ENCODE assay signal across 10 cellular contexts in the genomic region with DNA sequence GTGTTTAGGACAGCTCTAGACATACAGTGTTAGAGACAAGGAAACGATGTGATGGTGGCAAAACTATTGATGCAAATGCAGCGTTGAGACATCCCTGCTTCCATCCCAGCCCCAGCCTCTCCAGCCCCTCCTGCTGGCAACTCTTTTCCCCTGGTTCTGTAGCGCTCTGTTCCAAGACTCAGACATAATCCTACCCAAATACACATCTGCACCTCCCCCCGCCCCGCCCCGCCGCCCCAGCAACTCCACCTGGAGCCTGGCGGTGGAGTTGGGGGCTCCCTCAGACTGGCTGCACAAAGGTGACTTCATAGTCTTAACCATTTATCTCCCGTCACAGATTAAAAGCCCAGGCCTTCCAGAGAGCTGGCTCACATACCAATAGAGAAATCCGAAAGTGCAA. TPM values are rescaled to one million over a fixed set of nuclear protein-coding genes. Genes with fewer than 3 reads are reported as not detected.
DNase-seq lines count a peak whose midpoint lies in the region; ATAC-seq and TF ChIP-seq lines count a peak whose summit lies in the region.
"Had no signal": no experiment of that assay in that cellular context is flagged by ENCODE, and none has a peak within 500 bp of the region (broad histone marks: within the 10 kb centered on the region; RNA-seq: fewer than 3 reads in every experiment).

No MANE protein-coding gene starts in this region.

- peak; percentile 35 for DNase-seq in EH (ENCODE audit: low read depth)
- DNase-seq in NT2/D1 (ENCODE audit: low read depth, low spot score): peak; percentile 64
- peak; percentile 19 for DNase-seq in fibroblast of villous mesenchyme (ENCODE audit: low read depth)
- no peak for DNase-seq in osteoblast (ENCODE audit: insufficient read length, low spot score, missing footprints)
- no peak for DNase-seq in stimulated activated CD4-positive, alpha-beta T cell treated with anti-CD3 and anti-CD28 coated beads, Interleukin-4, amount 100 ng/mL, for 4 hours
- DNase-seq in SHP77 treated with DMSO at 0.1 percent for 48 hours (lab: John Stamatoyannopoulos, UW): no peak
- no peak for DNase-seq in activated CD4-positive, alpha-beta T cell treated with anti-CD3 and anti-CD28 coated beads for 1 hour
- DNase-seq: dorsolateral prefrontal cortex, OCI-M1 had no signal

- no peak for ATAC-seq in esophagus mucosa

- H3K36me3 ChIP-seq in NT2/D1 (ENCODE audit: insufficient read depth, insufficient read length, low read length): no peaks in the 10 kb centered on the region
- no peaks in the 10 kb centered on the region for H3K36me3 ChIP-seq in osteoblast (ENCODE audit: insufficient read depth, low read length)

- H3K4me2 ChIP-seq in osteoblast (ENCODE audit: insufficient read depth, low read length): no peak overlapping the region

- H3K9me3 ChIP-seq in NT2/D1 (ENCODE audit: insufficient read depth, low read length) (peaks cover 9% of the 10 kb centered on the region), osteoblast (ENCODE audit: low read depth, low read length) (no peaks in the 10 kb centered on the region)

- H4K20me1 ChIP-seq in osteoblast (ENCODE audit: insufficient read depth, low read length): no peaks in the 10 kb centered on the region

- TF ChIP-seq CTCF in fibroblast of villous mesenchyme (IDR thresholded peaks at IDR 0.05; ENCODE audit: insufficient read depth, low read depth, low read length): peak; percentile 61
- peak; percentile 47 for TF ChIP-seq CTCF in osteoblast (IDR thresholded peaks at IDR 0.05; ENCODE audit: extremely low read depth, low read depth, low read length)

- H3K4me3 ChIP-seq in NT2/D1 (ENCODE audit: insufficient read length, low read depth) (no peak overlapping the region), fibroblast of villous mesenchyme (ENCODE audit: low read depth, low read length) (no peak overlapping the region), osteoblast (ENCODE audit: insufficient read depth, low read length) (no peak overlapping the region)
- H3K4me3 ChIP-seq: dorsolateral prefrontal cortex had no signal

- H3K27me3 ChIP-seq in NT2/D1 (ENCODE audit: insufficient read depth, insufficient read length) (no peaks in the 10 kb centered on the region), osteoblast (ENCODE audit: insufficient read depth, low read length) (no peaks in the 10 kb centered on the region)
- H3K27me3 ChIP-seq: dorsolateral prefrontal cortex had no signal

- H3K79me2 ChIP-seq in osteoblast (ENCODE audit: insufficient read depth, low read length): no peaks in the 10 kb centered on the region

- no peak overlapping the region for H3K27ac ChIP-seq in osteoblast (ENCODE audit: low read depth, low read length)
- H3K27ac ChIP-seq: dorsolateral prefrontal cortex had no signal

- H2AFZ ChIP-seq in osteoblast (ENCODE audit: low read length): no peak overlapping the region

- no peaks in the 10 kb centered on the region for H3K4me1 ChIP-seq in NT2/D1 (ENCODE audit: insufficient read depth, insufficient read length)
- H3K4me1 ChIP-seq in osteoblast (ENCODE audit: insufficient read depth, low read length): no peaks in the 10 kb centered on the region

- H3K9ac ChIP-seq in NT2/D1 (ENCODE audit: insufficient read length, low read depth): no peak overlapping the region

RNA-seq across cellular contexts. Expression of a gene that starts 7.2 kb away (rescaled TPM):
- total RNA-seq in fibroblast of villous mesenchyme (23.5 and 41.9 TPM in 2 replicates), osteoblast (27.9 and 36.2 TPM in 2 replicates), esophagus mucosa (11.6 TPM)

Comparison
In these comparisons a context has a peak if more than half of its experiments do, and no peak if none do; other contexts are left out.
1. DNase-seq: peak in EH (single experiment), NT2/D1 (single experiment) and fibroblast of villous mesenchyme (single experiment); none in osteoblast (single experiment), stimulated activated CD4-positive, alpha-beta T cell treated with anti-CD3 and anti-CD28 coated beads, Interleukin-4, amount 100 ng/mL, for 4 hours (0 of 2), SHP77 treated with DMSO at 0.1 percent for 48 hours (single experiment) and activated CD4-positive, alpha-beta T cell treated with anti-CD3 and anti-CD28 coated beads for 1 hour (single experiment).